Comparison of ENCODE assay signal across 8 cellular contexts in the genomic region with DNA sequence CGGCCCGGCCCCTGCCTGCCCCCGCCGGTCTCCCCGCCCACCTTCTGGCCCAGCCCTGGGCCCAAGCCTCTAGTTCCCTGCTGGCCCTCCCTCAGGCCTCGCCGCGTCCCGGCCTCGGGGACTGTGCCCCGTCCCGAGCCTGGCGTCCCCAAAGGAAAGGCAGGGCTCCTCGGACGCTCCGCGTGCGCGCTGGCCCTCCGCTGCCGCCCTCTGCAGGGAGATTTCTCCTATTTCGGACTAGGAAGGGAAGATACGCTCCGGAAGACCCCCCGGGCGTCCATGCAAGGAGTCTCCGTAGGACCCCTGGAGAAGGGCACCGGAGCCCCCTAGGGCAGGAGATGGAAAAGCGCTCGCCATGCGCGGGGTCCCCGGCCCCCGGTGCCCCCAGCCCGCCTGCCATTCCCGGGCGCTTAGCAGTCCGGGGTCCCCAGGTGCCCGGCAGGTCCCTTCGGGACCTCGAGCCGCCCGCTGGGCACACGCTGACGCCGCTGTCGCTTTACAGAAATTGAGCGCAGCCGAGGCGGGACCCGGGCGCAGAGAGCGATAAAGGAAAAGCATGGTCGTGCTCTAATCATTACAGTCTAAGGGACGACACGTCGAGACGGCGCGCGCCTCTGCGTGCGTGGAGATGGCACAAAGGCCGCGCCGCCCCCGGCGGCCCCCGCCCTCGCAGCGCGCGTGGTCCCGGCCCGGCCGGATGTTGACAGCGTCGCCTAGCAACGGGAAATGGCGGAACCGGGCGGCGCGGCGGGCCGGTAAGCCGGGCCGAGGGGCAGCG. TPM values are rescaled to one million over a fixed set of nuclear protein-coding genes. Genes with fewer than 3 reads are reported as not detected.
DNase-seq lines count a peak whose midpoint lies in the region; ATAC-seq, FAIRE-seq and TF ChIP-seq lines count a peak whose summit lies in the region.

A gene with protein sequence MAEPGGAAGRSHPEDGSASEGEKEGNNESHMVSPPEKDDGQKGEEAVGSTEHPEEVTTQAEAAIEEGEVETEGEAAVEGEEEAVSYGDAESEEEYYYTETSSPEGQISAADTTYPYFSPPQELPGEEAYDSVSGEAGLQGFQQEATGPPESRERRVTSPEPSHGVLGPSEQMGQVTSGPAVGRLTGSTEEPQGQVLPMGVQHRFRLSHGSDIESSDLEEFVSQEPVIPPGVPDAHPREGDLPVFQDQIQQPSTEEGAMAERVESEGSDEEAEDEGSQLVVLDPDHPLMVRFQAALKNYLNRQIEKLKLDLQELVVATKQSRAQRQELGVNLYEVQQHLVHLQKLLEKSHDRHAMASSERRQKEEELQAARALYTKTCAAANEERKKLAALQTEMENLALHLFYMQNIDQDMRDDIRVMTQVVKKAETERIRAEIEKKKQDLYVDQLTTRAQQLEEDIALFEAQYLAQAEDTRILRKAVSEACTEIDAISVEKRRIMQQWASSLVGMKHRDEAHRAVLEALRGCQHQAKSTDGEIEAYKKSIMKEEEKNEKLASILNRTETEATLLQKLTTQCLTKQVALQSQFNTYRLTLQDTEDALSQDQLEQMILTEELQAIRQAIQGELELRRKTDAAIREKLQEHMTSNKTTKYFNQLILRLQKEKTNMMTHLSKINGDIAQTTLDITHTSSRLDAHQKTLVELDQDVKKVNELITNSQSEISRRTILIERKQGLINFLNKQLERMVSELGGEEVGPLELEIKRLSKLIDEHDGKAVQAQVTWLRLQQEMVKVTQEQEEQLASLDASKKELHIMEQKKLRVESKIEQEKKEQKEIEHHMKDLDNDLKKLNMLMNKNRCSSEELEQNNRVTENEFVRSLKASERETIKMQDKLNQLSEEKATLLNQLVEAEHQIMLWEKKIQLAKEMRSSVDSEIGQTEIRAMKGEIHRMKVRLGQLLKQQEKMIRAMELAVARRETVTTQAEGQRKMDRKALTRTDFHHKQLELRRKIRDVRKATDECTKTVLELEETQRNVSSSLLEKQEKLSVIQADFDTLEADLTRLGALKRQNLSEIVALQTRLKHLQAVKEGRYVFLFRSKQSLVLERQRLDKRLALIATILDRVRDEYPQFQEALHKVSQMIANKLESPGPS (plus strand): TSS at position 706 of the 778 bp plus-strand sequence. CDS start 21 bp downstream, at position 727.

- peaks cover 21% of the 10 kb centered on the region for H3K4me1 Mint-ChIP-seq in HFFc6 (ENCODE audit: low read depth)
- peaks cover 14% of the 10 kb centered on the region for H3K4me1 Mint-ChIP-seq in central memory CD8-positive, alpha-beta T cell

- DNase-seq in DMS 273 (lab: John Stamatoyannopoulos, UW; ENCODE audit: unreplicated experiment) (peak; percentile 92), HFFc6 (peak; percentile 71), NCI-H2196 (lab: John Stamatoyannopoulos, UW; ENCODE audit: unreplicated experiment) (peak; percentile 95), kidney (peak; percentile 97)
- peak; percentile 69 to 75 for DNase-seq in central memory CD8-positive, alpha-beta T cell (ENCODE audit: low spot score in 2 of 2)
- DNase-seq in stimulated activated CD4-positive, alpha-beta T cell treated with anti-CD3 and anti-CD28 coated beads, Interleukin-12 subunit alpha, Interleukin-12 subunit beta, amount 100 ng/mL, for 48 hours (ENCODE audit: low read depth in 2 of 3, low spot score in 1 of 3): peak; percentile 31 to 62 (median 37)

- H3K9ac ChIP-seq in kidney (ENCODE audit: low read length in 2 of 2): peak within 1 kb of the TSS; percentile 56 to 87

- peak within 1 kb of the TSS; percentile 80 to 82 for H3K4me3 ChIP-seq in kidney (ENCODE audit: low read length in 2 of 2)

- FAIRE-seq in kidney (lab: Jason Lieb, UNC): no peak

- H3K27me3 Mint-ChIP-seq in HFFc6 (ENCODE audit: insufficient read depth): peaks cover 1% of the 10 kb centered on the region
- peaks cover 15% of the 10 kb centered on the region for H3K27me3 Mint-ChIP-seq in central memory CD8-positive, alpha-beta T cell

- H3K36me3 ChIP-seq in kidney (ENCODE audit: control insufficient read depth in 1 of 2, insufficient read depth in 2 of 2, low read length in 2 of 2): no peaks in the 10 kb centered on the region

- ATAC-seq in activated CD4-positive, CD25-positive, alpha-beta regulatory T cell treated with anti-CD3 and anti-CD28 coated beads, Interleukin-2, amount 50 U/mL, for 24 hours: peak; percentile 80 to 82
- ATAC-seq in central memory CD8-positive, alpha-beta T cell (replicated peaks; ENCODE audit: extremely low read depth, poor library complexity, severe bottlenecking): peak; percentile 86
- ATAC-seq in GM18517 (IDR thresholded peaks at IDR 0.05; ENCODE audit: unreplicated experiment): no peak

- peak within 1 kb of the TSS; percentile 94 for H3K27ac Mint-ChIP-seq in HFFc6
- peak within 1 kb of the TSS; percentile 99 for H3K27ac Mint-ChIP-seq in central memory CD8-positive, alpha-beta T cell (ENCODE audit: low read depth)

- peak within 1 kb of the TSS; percentile 91 to 92 for H3K27ac ChIP-seq in kidney (ENCODE audit: low read depth in 2 of 2, low read length in 2 of 2)

- no peaks in the 10 kb centered on the region for H3K9me3 Mint-ChIP-seq in HFFc6
- H3K9me3 Mint-ChIP-seq in central memory CD8-positive, alpha-beta T cell: no peaks in the 10 kb centered on the region

- H3K36me3 Mint-ChIP-seq in HFFc6 (ENCODE audit: low read depth): no peaks in the 10 kb centered on the region
- peaks cover 15% of the 10 kb centered on the region for H3K36me3 Mint-ChIP-seq in central memory CD8-positive, alpha-beta T cell (ENCODE audit: insufficient read depth)

- peaks cover 3 to 9% of the 10 kb centered on the region in 2 donors for H3K4me1 ChIP-seq in kidney (ENCODE audit: control insufficient read depth in 1 of 2, insufficient read depth in 1 of 2, low read depth in 1 of 2, low read length in 2 of 2)

- H3K9me3 ChIP-seq in kidney (ENCODE audit: control insufficient read depth in 1 of 2, low read length in 2 of 2): no peaks in the 10 kb centered on the region

- intact Hi-C loops in kidney (cut with DNase I): no loop called here

- peak; percentile 34 for TF ChIP-seq CTCF in HFFc6 (IDR thresholded peaks at IDR 0.05)
- TF ChIP-seq CTCF in kidney (IDR thresholded peaks at IDR 0.05; ENCODE audit: borderline replicate concordance, extremely low read depth, insufficient read depth): no peak

- peak within 1 kb of the TSS; percentile 90 for H3K4me3 Mint-ChIP-seq in HFFc6
- peak within 1 kb of the TSS; percentile 90 for H3K4me3 Mint-ChIP-seq in central memory CD8-positive, alpha-beta T cell

RNA-seq across cellular contexts. Expression of the gene that starts here (rescaled TPM):
- 1 to 10 TPM; 1.7 to 3.2 (median 2.1) TPM for total RNA-seq in HFFc6 (2021; fragmentation: NEBNext Ultra II Directional; extraction: Animal tissue kit (Norgen Biotek cat#: 25700))
- total RNA-seq in kidney: 22.6 TPM
- 5.1 TPM for polyA plus RNA-seq in kidney (ENCODE audit: insufficient read depth, low read depth, low replicate concordance)

Comparison
In these comparisons a context has a peak if more than half of its experiments do, and no peak if none do; other contexts are left out.
1. DNase-seq: peak in every context shown above with its lines; median percentile 97 in kidney; 95 in NCI-H2196; 92 in DMS 273; 72 in central memory CD8-positive, alpha-beta T cell; 71 in HFFc6; 37 in stimulated activated CD4-positive, alpha-beta T cell treated with anti-CD3 and anti-CD28 coated beads, Interleukin-12 subunit alpha, Interleukin-12 subunit beta, amount 100 ng/mL, for 48 hours.